ENCODE assay signal across 17 cellular contexts in the genomic region with DNA sequence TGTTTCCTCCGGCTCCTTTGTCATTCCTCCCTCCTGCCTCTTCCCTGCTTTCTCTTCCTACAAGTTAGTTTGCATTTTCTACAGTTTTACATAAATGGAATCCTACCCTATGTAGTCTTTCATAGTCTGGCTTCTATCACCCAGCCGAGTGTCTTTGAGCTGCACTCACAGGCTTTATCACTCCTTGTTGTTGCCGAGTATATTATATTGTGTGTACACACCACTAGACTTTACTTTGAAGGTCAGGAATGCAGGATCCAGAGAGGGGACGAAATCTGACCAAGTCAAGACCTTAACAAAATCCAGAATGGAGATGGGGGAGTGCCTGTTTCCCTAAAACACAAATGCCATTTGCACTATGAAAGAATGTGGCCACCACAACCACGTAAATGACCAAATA.
A peak's percentile ranks its signal among the peaks of the same experiment; 100 is the strongest.
DNase-seq lines count a peak whose midpoint lies in the region; ATAC-seq, FAIRE-seq and TF ChIP-seq lines count a peak whose summit lies in the region.
"Had no signal": no experiment of that assay in that cellular context is flagged by ENCODE, and none has a peak within 500 bp of the region (broad histone marks: within the 10 kb centered on the region; RNA-seq: fewer than 3 reads in every experiment).

No MANE protein-coding gene starts in this region.

- H3K9ac ChIP-seq in mesenchymal stem cell (ENCODE audit: low read length): no peak overlapping the region

- no peak overlapping the region for H3K18ac ChIP-seq in mesenchymal stem cell (ENCODE audit: low read depth in 1 of 2, low read length in 2 of 2)

- no peak overlapping the region for H2BK12ac ChIP-seq in mesenchymal stem cell (ENCODE audit: low read length in 2 of 2)

- no peak overlapping the region for H3K4me3 ChIP-seq in gastrocnemius medialis
- H3K4me3 ChIP-seq in mesenchymal stem cell (ENCODE audit: insufficient read depth in 1 of 2, low read depth in 1 of 2, low read length in 2 of 2): no peak overlapping the region
- H3K4me3 ChIP-seq: breast epithelium, vagina had no signal

- H3K27ac ChIP-seq in gastrocnemius medialis (no peak overlapping the region), mesenchymal stem cell (ENCODE audit: low read length, poor library complexity, severe bottlenecking) (no peak overlapping the region)
- H3K27ac ChIP-seq: breast epithelium, vagina had no signal

- H3K23ac ChIP-seq in mesenchymal stem cell (ENCODE audit: low read length in 2 of 2): no peak overlapping the region

- H3K4me3 Mint-ChIP-seq in dendritic cell treated with granulocyte-macrophage colony-stimulating factor and Interleukin-4, amounts not matched to agents 40 ng/mL and 50 ng/mL, for 4 days: no peak overlapping the region
- H3K4me3 Mint-ChIP-seq in nephron progenitor cell: no peak overlapping the region
- H3K4me3 Mint-ChIP-seq: activated naive CD4-positive, alpha-beta T cell treated with anti-CD3 and anti-CD28 coated beads, Interleukin-2, amount 10 ng/mL, durations not matched to agents 7 days and 5 days had no signal

- H3K27ac Mint-ChIP-seq in dendritic cell treated with granulocyte-macrophage colony-stimulating factor and Interleukin-4, amounts not matched to agents 40 ng/mL and 50 ng/mL, for 4 days: peak overlapping the region; percentile 52
- H3K27ac Mint-ChIP-seq in nephron progenitor cell: peak overlapping the region; percentile 1

- H3K9me3 Mint-ChIP-seq in dendritic cell treated with granulocyte-macrophage colony-stimulating factor and Interleukin-4, amounts not matched to agents 40 ng/mL and 50 ng/mL, for 4 days: no peaks in the 10 kb centered on the region
- no peaks in the 10 kb centered on the region for H3K9me3 Mint-ChIP-seq in nephron progenitor cell
- H3K9me3 Mint-ChIP-seq: activated naive CD4-positive, alpha-beta T cell treated with anti-CD3 and anti-CD28 coated beads, Interleukin-2, amount 10 ng/mL, durations not matched to agents 7 days and 5 days had no signal

- no peaks in the 10 kb centered on the region for H3K9me3 ChIP-seq in gastrocnemius medialis
- H3K9me3 ChIP-seq in mesenchymal stem cell (ENCODE audit: control insufficient read depth, low read length): no peaks in the 10 kb centered on the region
- H3K9me3 ChIP-seq: breast epithelium, vagina had no signal

- H3K36me3 ChIP-seq in gastrocnemius medialis (no peaks in the 10 kb centered on the region), mesenchymal stem cell (ENCODE audit: control insufficient read depth in 1 of 2, insufficient read depth in 2 of 2, low read depth in 1 of 2, low read length in 2 of 2) (peaks cover 0 to 3% of the 10 kb centered on the region in 2 experiments)
- H3K36me3 ChIP-seq: breast epithelium, vagina had no signal

- no peak overlapping the region for H2BK5ac ChIP-seq in mesenchymal stem cell (ENCODE audit: low read depth, low read length, poor library complexity, severe bottlenecking)

- no peak overlapping the region for H4K8ac ChIP-seq in mesenchymal stem cell (ENCODE audit: low read length)

- H2AK5ac ChIP-seq in mesenchymal stem cell (ENCODE audit: low read length, severe bottlenecking): no peak overlapping the region

- H3K36me3 Mint-ChIP-seq in dendritic cell treated with granulocyte-macrophage colony-stimulating factor and Interleukin-4, amounts not matched to agents 40 ng/mL and 50 ng/mL, for 4 days (ENCODE audit: low read depth): peaks cover 51% of the 10 kb centered on the region
- H3K36me3 Mint-ChIP-seq in nephron progenitor cell (ENCODE audit: low read depth): no peaks in the 10 kb centered on the region
- H3K36me3 Mint-ChIP-seq: activated naive CD4-positive, alpha-beta T cell treated with anti-CD3 and anti-CD28 coated beads, Interleukin-2, amount 10 ng/mL, durations not matched to agents 7 days and 5 days had no signal

- TF ChIP-seq POLR2A in gastrocnemius medialis (IDR thresholded peaks at IDR 0.05): no peak

- no peaks in the 10 kb centered on the region for H3K27me3 ChIP-seq in gastrocnemius medialis
- no peaks in the 10 kb centered on the region for H3K27me3 ChIP-seq in mesenchymal stem cell (ENCODE audit: control insufficient read depth in 1 of 2, insufficient read depth in 1 of 2, low read length in 2 of 2)
- H3K27me3 ChIP-seq: breast epithelium, vagina had no signal

- no peak overlapping the region for H3K4me2 ChIP-seq in mesenchymal stem cell (ENCODE audit: low read length, poor library complexity, severe bottlenecking)

- H2BK15ac ChIP-seq in mesenchymal stem cell (ENCODE audit: low read depth, poor library complexity, severe bottlenecking): no peak overlapping the region

- no peak overlapping the region for H2BK120ac ChIP-seq in mesenchymal stem cell (ENCODE audit: low read depth, low read length)

- intact Hi-C loops in dendritic cell treated with granulocyte-macrophage colony-stimulating factor and Interleukin-4, amounts not matched to agents 40 ng/mL and 50 ng/mL, for 4 days (cut with micrococcal nuclease): no loop called here
- intact Hi-C loops in gastrocnemius medialis (cut with DNase I; ENCODE audit: low total_unique reads): no loop called here

- WGBS in mesenchymal stem cell: 78% methylated on average over 4 of the region's 5 CpGs

- peak; percentile 9 for ATAC-seq in GM18511 (IDR thresholded peaks at IDR 0.05; ENCODE audit: unreplicated experiment)
- ATAC-seq in HG03066 (IDR thresholded peaks at IDR 0.05; ENCODE audit: low read depth, unreplicated experiment): peak; percentile 13
- ATAC-seq in gastrocnemius medialis: no peak
- ATAC-seq: activated CD4-positive, CD25-positive, alpha-beta regulatory T cell treated with anti-CD3 and anti-CD28 coated beads, Interleukin-2, amount 50 U/mL, for 24 hours had no signal

- TF ChIP-seq CTCF in nephron progenitor cell (IDR thresholded peaks at IDR 0.05) (no peak), gastrocnemius medialis (IDR thresholded peaks at IDR 0.05 in 4 of 5, conservative IDR thresholded peaks at IDR 0.05 in 1 of 5) (no peak), D721Med (IDR thresholded peaks at IDR 0.05; ENCODE audit: insufficient read depth, missing control alignments) (no peak)

- H3K27me3 Mint-ChIP-seq in dendritic cell treated with granulocyte-macrophage colony-stimulating factor and Interleukin-4, amounts not matched to agents 40 ng/mL and 50 ng/mL, for 4 days: no peaks in the 10 kb centered on the region
- no peaks in the 10 kb centered on the region for H3K27me3 Mint-ChIP-seq in nephron progenitor cell (ENCODE audit: low read depth, poor library complexity)

- DNase-seq in nephron progenitor cell (no peak), gastrocnemius medialis (no peak), NCI-H446 (lab: John Stamatoyannopoulos, UW) (no peak), mesenchymal stem cell (no peak), D721Med (ENCODE audit: insufficient read length, low spot score) (no peak)
- DNase-seq: activated naive CD4-positive, alpha-beta T cell treated with anti-CD3 and anti-CD28 coated beads, Interleukin-2, amount 10 ng/mL, durations not matched to agents 7 days and 5 days; effector CD4-positive, alpha-beta T cell; HCEC 1CT; small intestine; stimulated activated naive CD4-positive, alpha-beta T cell; T-helper 1 cell had no signal

- no peak overlapping the region for H2AFZ ChIP-seq in mesenchymal stem cell (ENCODE audit: low read depth, low read length)

- H3K4me1 ChIP-seq in gastrocnemius medialis (no peaks in the 10 kb centered on the region), mesenchymal stem cell (ENCODE audit: control insufficient read depth, insufficient read depth, low read depth, low read length) (peaks cover 6% of the 10 kb centered on the region)
- H3K4me1 ChIP-seq: breast epithelium had no signal

- in situ Hi-C loops in gastrocnemius medialis (cut with MboI; ENCODE audit: low sequenced_read_pairs in 4 of 4): no loop called here

- peaks cover 43% of the 10 kb centered on the region for H3K79me1 ChIP-seq in mesenchymal stem cell (replicated peaks; ENCODE audit: low read length, poor library complexity, severe bottlenecking)

- H3K4ac ChIP-seq in mesenchymal stem cell (ENCODE audit: low read depth in 1 of 2, low read length in 2 of 2): no peak overlapping the region

- peaks cover 26% of the 10 kb centered on the region for H3K4me1 Mint-ChIP-seq in dendritic cell treated with granulocyte-macrophage colony-stimulating factor and Interleukin-4, amounts not matched to agents 40 ng/mL and 50 ng/mL, for 4 days (ENCODE audit: low read depth)
- peaks cover 17% of the 10 kb centered on the region for H3K4me1 Mint-ChIP-seq in nephron progenitor cell
- H3K4me1 Mint-ChIP-seq: activated naive CD4-positive, alpha-beta T cell treated with anti-CD3 and anti-CD28 coated beads, Interleukin-2, amount 10 ng/mL, durations not matched to agents 7 days and 5 days had no signal

- no peak overlapping the region for H3K14ac ChIP-seq in mesenchymal stem cell (ENCODE audit: low read length in 2 of 2)

- no peak for FAIRE-seq in D721Med (lab: Jason Lieb, UNC)
- FAIRE-seq: small intestine had no signal

- H4K91ac ChIP-seq in mesenchymal stem cell (ENCODE audit: low read length): no peak overlapping the region

Comparison
In these comparisons a context has a peak if more than half of its experiments do, and no peak if none do; other contexts are left out.
1. ATAC-seq: peak in GM18511 (single experiment) and HG03066 (single experiment); none in gastrocnemius medialis (0 of 2).